ENCODE assay signal across 1 cellular context in the genomic region with DNA sequence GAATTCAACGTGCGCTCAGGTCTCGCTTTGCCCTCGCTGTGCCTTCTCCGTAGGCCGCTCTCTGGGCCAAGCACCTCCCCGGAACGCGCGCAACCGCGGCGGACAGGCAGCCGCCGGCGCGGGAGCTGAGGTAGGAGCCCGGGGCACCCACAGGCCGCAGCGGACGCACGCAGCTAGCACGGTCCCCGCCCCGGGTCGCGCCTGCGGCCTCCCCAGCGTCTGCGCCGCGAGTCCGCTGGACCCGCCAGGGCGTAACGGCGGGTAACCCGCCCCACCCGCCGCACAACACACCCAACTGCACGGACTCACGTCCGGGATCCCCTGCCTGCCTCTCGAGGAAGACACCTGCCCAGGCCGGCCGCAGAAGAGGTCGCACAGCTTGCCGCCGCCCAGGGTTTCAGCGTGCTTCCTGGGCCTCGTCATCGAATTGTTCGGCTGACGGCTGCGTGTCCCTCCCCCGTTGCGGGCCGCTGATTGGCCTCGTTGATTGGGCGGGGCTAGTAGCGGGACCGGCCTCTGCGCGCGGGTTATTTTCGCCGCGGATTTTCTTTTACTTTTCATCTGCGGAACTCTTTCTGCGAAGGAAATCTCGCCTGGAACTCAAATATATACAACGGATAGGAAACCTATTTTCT.
TF ChIP-seq lines count a peak whose summit lies in the region.

Gene CLCC1 (minus strand): TSS at position 433 of the 635 bp plus-strand sequence. CDS start 13,047 bp downstream, outside the sequence.

TF ChIP-seq in GM23338, 12 proteins besides CTCF, POLR2A, EP300 and RAD21 (continued from another document):
- TF ChIP-seq POLR2AphosphoS5 (IDR thresholded peaks at IDR 0.05; ENCODE audit: low read depth), result peak; percentile 96
- peak; percentile 84 for TF ChIP-seq CREB1 (CRISPR knock-in tag; IDR thresholded peaks at IDR 0.05; ENCODE audit: low read depth)
- TF ChIP-seq EZH2phosphoT487 (IDR thresholded peaks at IDR 0.05; ENCODE audit: unreplicated experiment), result no peak
- TF ChIP-seq NANOG (IDR thresholded peaks at IDR 0.05; ENCODE audit: borderline replicate concordance), result no peak
- no peak for TF ChIP-seq ZNF331 (CRISPR knock-in tag; IDR thresholded peaks at IDR 0.05; ENCODE audit: low read depth)
- TF ChIP-seq, protein P1, sequence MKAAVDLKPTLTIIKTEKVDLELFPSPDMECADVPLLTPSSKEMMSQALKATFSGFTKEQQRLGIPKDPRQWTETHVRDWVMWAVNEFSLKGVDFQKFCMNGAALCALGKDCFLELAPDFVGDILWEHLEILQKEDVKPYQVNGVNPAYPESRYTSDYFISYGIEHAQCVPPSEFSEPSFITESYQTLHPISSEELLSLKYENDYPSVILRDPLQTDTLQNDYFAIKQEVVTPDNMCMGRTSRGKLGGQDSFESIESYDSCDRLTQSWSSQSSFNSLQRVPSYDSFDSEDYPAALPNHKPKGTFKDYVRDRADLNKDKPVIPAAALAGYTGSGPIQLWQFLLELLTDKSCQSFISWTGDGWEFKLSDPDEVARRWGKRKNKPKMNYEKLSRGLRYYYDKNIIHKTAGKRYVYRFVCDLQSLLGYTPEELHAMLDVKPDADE (IDR thresholded peaks at IDR 0.05), result peak; percentile 9; the same call in 1 of the 2 replicates
